ENCODE assay signal across 23 cellular contexts in genomic region chr3:142251951-142252350, GRCh38.
"Had no signal": no experiment of that assay in that cellular context is flagged by ENCODE, and none has a peak within 500 bp of the region (broad histone marks: within the 10 kb centered on the region; RNA-seq: fewer than 3 reads in every experiment).

No MANE protein-coding gene starts in this region.

- H3K36me3 ChIP-seq: left ventricle myocardium inferior, pancreas, tibial artery had no signal

- DNase-seq: activated CD4-positive, alpha-beta T cell treated with anti-CD3 and anti-CD28 coated beads for 1 hour; activated CD4-positive, alpha-beta T cell treated with anti-CD3 and anti-CD28 coated beads, Interleukin-2, amount 50 U/mL, for 1 hour; activated CD8-positive, alpha-beta T cell treated with anti-CD3 and anti-CD28 coated beads, Interleukin-2, amount 10 ng/mL, durations not matched to agents 7 days and 5 days; activated gamma-delta T cell treated with Interleukin-2 at 50 U/mL for 16 hours; activated T-cell treated with anti-CD3 and anti-CD28 coated beads, Interleukin-2, amount 50 U/mL, for 1 hour; effector memory CD4-positive, alpha-beta T cell; glutamatergic neuron; immature natural killer cell; kidney glomerular epithelial cell; left ventricle myocardium inferior; naive thymus-derived CD8-positive, alpha-beta T cell; pancreas; right cardiac atrium; stimulated activated CD4-positive, alpha-beta T cell treated with anti-CD3 and anti-CD28 coated beads, Interleukin-12 subunit alpha, Interleukin-12 subunit beta, amount 100 ng/mL, for 4 hours; substantia nigra; tibial artery had no signal

- ATAC-seq: activated CD8-positive, alpha-beta T cell treated with anti-CD3 and anti-CD28 coated beads, Interleukin-2, amount 10 ng/mL, durations not matched to agents 7 days and 5 days; esophagus mucosa; naive thymus-derived CD8-positive, alpha-beta T cell; pancreas; right cardiac atrium had no signal

- H3K9me3 ChIP-seq: pancreas had no signal

- H3K4me3 Mint-ChIP-seq: activated CD8-positive, alpha-beta T cell treated with anti-CD3 and anti-CD28 coated beads, Interleukin-2, amount 10 ng/mL, durations not matched to agents 7 days and 5 days; activated naive CD4-positive, alpha-beta T cell treated with anti-CD3 and anti-CD28 coated beads, Interleukin-2, amount 50 U/mL, for 24 hours; central memory CD8-positive, alpha-beta T cell; immature natural killer cell; mesothelial cell of epicardium; naive thymus-derived CD8-positive, alpha-beta T cell; stimulated activated naive CD8-positive, alpha-beta T cell treated with anti-CD3 and anti-CD28 coated beads, Interleukin-15, Interleukin-2, amounts not matched to agents 100 ng/mL and 50 ng/mL, for 24 hours had no signal

- H3K27me3 ChIP-seq: hepatocyte, pancreas, tibial artery had no signal

- H3K4me1 ChIP-seq: left ventricle myocardium inferior, pancreas, tibial artery had no signal

- H3K4me2 ChIP-seq: hepatocyte had no signal

- H2AFZ ChIP-seq: hepatocyte had no signal

- H3K27ac Mint-ChIP-seq: activated CD8-positive, alpha-beta T cell treated with anti-CD3 and anti-CD28 coated beads, Interleukin-2, amount 10 ng/mL, durations not matched to agents 7 days and 5 days; activated naive CD4-positive, alpha-beta T cell treated with anti-CD3 and anti-CD28 coated beads, Interleukin-2, amount 50 U/mL, for 24 hours; mesothelial cell of epicardium; naive thymus-derived CD8-positive, alpha-beta T cell; stimulated activated naive CD8-positive, alpha-beta T cell treated with anti-CD3 and anti-CD28 coated beads, Interleukin-15, Interleukin-2, amounts not matched to agents 100 ng/mL and 50 ng/mL, for 24 hours had no signal

- H3K79me2 ChIP-seq: hepatocyte had no signal

- H3K4me3 ChIP-seq: hepatocyte, left ventricle myocardium inferior, pancreas, tibial artery had no signal

- H3K27ac ChIP-seq: hepatocyte, left ventricle myocardium inferior, pancreas, tibial artery, VCaP had no signal

- H3K4me1 Mint-ChIP-seq: activated naive CD4-positive, alpha-beta T cell treated with anti-CD3 and anti-CD28 coated beads, Interleukin-2, amount 50 U/mL, for 24 hours; central memory CD8-positive, alpha-beta T cell; immature natural killer cell; mesothelial cell of epicardium; naive thymus-derived CD8-positive, alpha-beta T cell had no signal
